Comparison of ENCODE assay signal across 14 cellular contexts in genomic region chr12:56679834-56680575, GRCh38.
DNase-seq lines count a peak whose midpoint lies in the region; ATAC-seq lines count a peak whose summit lies in the region.
"Had no signal": no experiment of that assay in that cellular context is flagged by ENCODE, and none has a peak within 500 bp of the region (broad histone marks: within the 10 kb centered on the region; RNA-seq: fewer than 3 reads in every experiment).

No MANE protein-coding gene starts in this region.

- DNase-seq in activated naive CD4-positive, alpha-beta T cell treated with anti-CD3 and anti-CD28 coated beads, Interleukin-2, amount 10 ng/mL, durations not matched to agents 7 days and 5 days, result no peak
- DNase-seq in activated naive CD4-positive, alpha-beta T cell treated with Interleukin-2 at 50 U/mL for 16 hours, result no peak
- no peak for DNase-seq in SK-N-MC (ENCODE audit: low read depth, low spot score)
- DNase-seq in ecto neural progenitor cell (ENCODE audit: low spot score), result peak; percentile 29
- DNase-seq in stimulated activated effector memory CD8-positive, alpha-beta T cell treated with anti-CD3 and anti-CD28 coated beads, Interleukin-12 subunit alpha, Interleukin-12 subunit beta, amount 100 ng/mL, for 72 hours (ENCODE audit: low spot score in 2 of 2), result no peak
- DNase-seq in hippocampal formation (lab: John Stamatoyannopoulos, UW), result no peak
- DNase-seq: activated effector memory CD4-positive, alpha-beta T cell treated with Interleukin-2 at 50 U/mL for 16 hours; effector CD8-positive, alpha-beta T cell; HFFc6; NCI-H146; NCI-H510A had no signal

- H3K4me3 ChIP-seq in SK-N-MC, result no peak overlapping the region
- H3K4me3 ChIP-seq: neural progenitor cell had no signal

- no peaks in the 10 kb centered on the region for H3K9me3 Mint-ChIP-seq in activated naive CD4-positive, alpha-beta T cell treated with anti-CD3 and anti-CD28 coated beads, Interleukin-2, amount 10 ng/mL, durations not matched to agents 7 days and 5 days
- no peaks in the 10 kb centered on the region for H3K9me3 Mint-ChIP-seq in stimulated activated effector memory CD8-positive, alpha-beta T cell treated with anti-CD3 and anti-CD28 coated beads, Interleukin-12 subunit alpha, Interleukin-12 subunit beta, amount 100 ng/mL, for 72 hours
- H3K9me3 Mint-ChIP-seq: HFFc6 had no signal

- H3K36me3 ChIP-seq in SK-N-MC (ENCODE audit: insufficient read depth, low read length), result peaks cover 65% of the 10 kb centered on the region

- ATAC-seq in stimulated activated effector memory CD8-positive, alpha-beta T cell treated with anti-CD3 and anti-CD28 coated beads, Interleukin-12 subunit alpha, Interleukin-12 subunit beta, amount 100 ng/mL, for 72 hours, result peak; percentile 33
- ATAC-seq in HG03095 (IDR thresholded peaks at IDR 0.05; ENCODE audit: unreplicated experiment) (no peak), GM21737 (IDR thresholded peaks at IDR 0.05; ENCODE audit: unreplicated experiment) (no peak)

- H3K27ac Mint-ChIP-seq in activated naive CD4-positive, alpha-beta T cell treated with anti-CD3 and anti-CD28 coated beads, Interleukin-2, amount 10 ng/mL, durations not matched to agents 7 days and 5 days, result peak overlapping the region; percentile 42
- H3K27ac Mint-ChIP-seq in stimulated activated effector memory CD8-positive, alpha-beta T cell treated with anti-CD3 and anti-CD28 coated beads, Interleukin-12 subunit alpha, Interleukin-12 subunit beta, amount 100 ng/mL, for 72 hours, result peak overlapping the region; percentile 80
- H3K27ac Mint-ChIP-seq: neural progenitor cell had no signal

- CTCF ChIA-PET in activated naive CD4-positive, alpha-beta T cell treated with anti-CD3 and anti-CD28 coated beads, Interleukin-2, amount 10 ng/mL, durations not matched to agents 7 days and 5 days (lab: Charles Lee), result interaction anchor here (1.2 to 1.3 kb wide), 2 partner anchors 12 to 43 kb away, joined by 3 read pairs; no protein-coding TSS in a partner anchor

- no peaks in the 10 kb centered on the region for H3K27me3 Mint-ChIP-seq in activated naive CD4-positive, alpha-beta T cell treated with anti-CD3 and anti-CD28 coated beads, Interleukin-2, amount 10 ng/mL, durations not matched to agents 7 days and 5 days

- H3K9ac ChIP-seq in SK-N-MC (ENCODE audit: insufficient read length), result no peak overlapping the region
- H3K9ac ChIP-seq: neural progenitor cell had no signal

- H3K36me3 Mint-ChIP-seq in activated naive CD4-positive, alpha-beta T cell treated with anti-CD3 and anti-CD28 coated beads, Interleukin-2, amount 10 ng/mL, durations not matched to agents 7 days and 5 days, result peaks cover 44% of the 10 kb centered on the region
- peaks cover 98% of the 10 kb centered on the region for H3K36me3 Mint-ChIP-seq in stimulated activated effector memory CD8-positive, alpha-beta T cell treated with anti-CD3 and anti-CD28 coated beads, Interleukin-12 subunit alpha, Interleukin-12 subunit beta, amount 100 ng/mL, for 72 hours

- peak overlapping the region; percentile 60; the same call in 1 of the 2 replicates for H3K27ac ChIP-seq in SK-N-MC
- H3K27ac ChIP-seq: neural progenitor cell had no signal

- no peaks in the 10 kb centered on the region for H3K9me3 ChIP-seq in SK-N-MC (ENCODE audit: low read depth, low read length)

- H3K4me1 Mint-ChIP-seq in activated naive CD4-positive, alpha-beta T cell treated with anti-CD3 and anti-CD28 coated beads, Interleukin-2, amount 10 ng/mL, durations not matched to agents 7 days and 5 days, result peaks cover 61% of the 10 kb centered on the region
- peaks cover 59% of the 10 kb centered on the region for H3K4me1 Mint-ChIP-seq in stimulated activated effector memory CD8-positive, alpha-beta T cell treated with anti-CD3 and anti-CD28 coated beads, Interleukin-12 subunit alpha, Interleukin-12 subunit beta, amount 100 ng/mL, for 72 hours

- H3K4me3 Mint-ChIP-seq in activated naive CD4-positive, alpha-beta T cell treated with anti-CD3 and anti-CD28 coated beads, Interleukin-2, amount 10 ng/mL, durations not matched to agents 7 days and 5 days, result no peak overlapping the region
- peak overlapping the region; percentile 34 for H3K4me3 Mint-ChIP-seq in stimulated activated effector memory CD8-positive, alpha-beta T cell treated with anti-CD3 and anti-CD28 coated beads, Interleukin-12 subunit alpha, Interleukin-12 subunit beta, amount 100 ng/mL, for 72 hours
- H3K4me3 Mint-ChIP-seq: HFFc6, neural progenitor cell had no signal
